In genomic region chr6:124541601-124542000, GRCh38 we compare ENCODE assay signal across 22 cellular contexts.
A peak's percentile ranks its signal among the peaks of the same experiment; 100 is the strongest.
DNase-seq lines count a peak whose midpoint lies in the region; ATAC-seq, FAIRE-seq and TF ChIP-seq lines count a peak whose summit lies in the region.
"Had no signal": no experiment of that assay in that cellular context is flagged by ENCODE, and none has a peak within 500 bp of the region (broad histone marks: within the 10 kb centered on the region; RNA-seq: fewer than 3 reads in every experiment).

No MANE protein-coding gene starts in this region.

- TF ChIP-seq CTCF in D721Med (IDR thresholded peaks at IDR 0.05; ENCODE audit: insufficient read depth, missing control alignments) (no peak), Panc1 (IDR thresholded peaks at IDR 0.05) (no peak)

- H3K36me3 ChIP-seq in Panc1 (ENCODE audit: control insufficient read depth, insufficient read depth, low read length) = no peaks in the 10 kb centered on the region
- H3K36me3 ChIP-seq: BE2C, BLaER1 had no signal

- CTCF ChIA-PET in Panc1 (lab: Charles Lee) = no interaction called here

- H3K9me3 ChIP-seq in Panc1 (ENCODE audit: control insufficient read depth, insufficient read depth, low read depth, low read length) = peaks cover 18% of the 10 kb centered on the region; the same call in 1 of the 2 replicates
- H3K9me3 ChIP-seq: A549, BE2C, BLaER1 had no signal

- no TSS peak for BruUV-seq in Panc1 (replicated peaks; lab: Mats Ljungman, UMichigan)

- no peak for ATAC-seq in Panc1
- ATAC-seq: A549 had no signal

- POLR2A ChIA-PET in Panc1 (lab: Charles Lee) = no interaction called here

- peak in 2 of 3 experiments; percentile 12 to 61 for DNase-seq in NCI-H1417 (lab: John Stamatoyannopoulos, UW)
- no peak for DNase-seq in NCI-H1417 treated with DMSO at 0.1 percent for 48 hours (lab: John Stamatoyannopoulos, UW)
- peak; percentile 28 for DNase-seq in NCI-H2227 (lab: John Stamatoyannopoulos, UW; ENCODE audit: unreplicated experiment)
- DNase-seq in NCI-H2227 treated with DMSO at 0.1 percent for 48 hours (lab: John Stamatoyannopoulos, UW) = no peak
- DNase-seq in D721Med (ENCODE audit: insufficient read length, low spot score) = no peak
- DNase-seq in Panc1 (ENCODE audit: low read depth, low spot score) = no peak
- DNase-seq in Kasumi-1 (lab: John Stamatoyannopoulos, UW) = no peak
- no peak for DNase-seq in AG08395 (ENCODE audit: low spot score)
- DNase-seq: BE2C; C1 segment of cervical spinal cord; CD4-positive, alpha-beta memory T cell; CD4-positive, CD25-positive, alpha-beta regulatory T cell; CD8-positive, alpha-beta memory T cell; COR-L47; DMS79 treated with DMSO at 0.1 percent for 48 hours; GF-D8 had no signal

- H3K4me1 ChIP-seq in Panc1 (ENCODE audit: control insufficient read depth, insufficient read depth, low read length) = peaks cover 16% of the 10 kb centered on the region
- H3K4me1 ChIP-seq: A549, BE2C, BLaER1 had no signal

- no peaks in the 10 kb centered on the region for H3K27me3 ChIP-seq in Panc1 (ENCODE audit: control insufficient read depth, insufficient read depth, low read length)
- H3K27me3 ChIP-seq: BE2C, BLaER1 had no signal

- H3K4me3 ChIP-seq in Panc1 (ENCODE audit: low read depth in 2 of 2, low read length in 2 of 2) = no peak overlapping the region
- H3K4me3 ChIP-seq: A549, BLaER1 had no signal

- intact Hi-C loops in Panc1 (cut with micrococcal nuclease; ENCODE audit: unreplicated experiment) = no loop called here

- H3K27ac ChIP-seq in Panc1 (ENCODE audit: low read length) = peak overlapping the region; percentile 86; the same call in 1 of the 2 replicates
- H3K27ac ChIP-seq: 22Rv1, A549, BLaER1 had no signal

- in situ Hi-C loops in Panc1 (cut with HindIII; ENCODE audit: low pct_unique_long_range_greater_than_20kb, low sequenced_read_pairs) = no loop called here

- peak; percentile 16 for FAIRE-seq in D721Med (lab: Jason Lieb, UNC)
- FAIRE-seq: A549, G401.6, GM12891, GM19239 had no signal

Comparison
In these comparisons a context has a peak if more than half of its experiments do, and no peak if none do; other contexts are left out.
1. DNase-seq: peak in NCI-H1417 (2 of 3) and NCI-H2227 (single experiment); none in NCI-H1417 treated with DMSO at 0.1 percent for 48 hours (single experiment), NCI-H2227 treated with DMSO at 0.1 percent for 48 hours (single experiment), D721Med (single experiment), Panc1 (single experiment), Kasumi-1 (0 of 2) and AG08395 (single experiment).